In the genomic region with DNA sequence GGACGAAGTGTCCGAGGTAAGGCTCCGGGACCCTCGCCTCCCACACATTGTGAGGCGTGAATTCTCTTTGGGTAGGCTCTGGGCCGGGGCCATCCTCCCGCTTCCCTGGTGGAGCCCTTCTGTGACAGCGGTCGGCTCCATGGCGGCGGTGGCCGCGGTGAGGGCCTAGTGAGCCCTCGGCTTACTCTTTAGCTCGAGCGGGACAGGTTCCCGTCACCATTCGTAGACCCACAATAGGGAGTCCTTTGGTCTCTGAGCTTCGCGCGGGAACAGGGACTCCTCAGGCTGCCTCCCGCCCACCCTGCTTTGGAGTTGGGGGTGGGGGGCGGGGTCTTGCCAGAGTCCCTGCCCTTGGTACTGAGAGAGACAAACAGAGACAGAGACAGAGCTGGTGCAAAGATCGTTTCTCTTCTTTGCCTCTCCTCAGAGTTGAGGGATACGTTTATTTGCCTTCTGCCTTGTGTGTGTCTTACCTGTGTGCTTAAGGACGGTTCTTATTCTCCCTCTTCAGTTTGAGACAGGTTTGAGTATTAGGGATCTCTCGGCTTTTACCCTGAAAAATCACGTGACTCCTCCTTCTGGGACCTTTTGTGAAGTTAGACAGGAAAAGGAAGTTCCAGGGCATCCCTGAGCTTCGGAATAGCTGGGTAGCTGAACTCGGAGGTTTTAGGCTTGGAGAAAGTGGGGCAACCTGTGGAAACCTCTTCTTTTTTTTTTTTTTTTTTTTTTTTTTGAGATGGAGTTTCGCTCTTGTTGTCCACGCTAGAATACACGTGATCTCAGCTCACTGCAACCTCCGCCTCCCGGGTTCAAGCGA, we compare ENCODE assay signal across 1 cellular context.
TF ChIP-seq lines count a peak whose summit lies in the region.

No MANE protein-coding gene starts in this region.

TF ChIP-seq in K562, 482 proteins besides CTCF, POLR2A, EP300 and RAD21 (continued from another document and continues in another):
- TF ChIP-seq, protein P1, sequence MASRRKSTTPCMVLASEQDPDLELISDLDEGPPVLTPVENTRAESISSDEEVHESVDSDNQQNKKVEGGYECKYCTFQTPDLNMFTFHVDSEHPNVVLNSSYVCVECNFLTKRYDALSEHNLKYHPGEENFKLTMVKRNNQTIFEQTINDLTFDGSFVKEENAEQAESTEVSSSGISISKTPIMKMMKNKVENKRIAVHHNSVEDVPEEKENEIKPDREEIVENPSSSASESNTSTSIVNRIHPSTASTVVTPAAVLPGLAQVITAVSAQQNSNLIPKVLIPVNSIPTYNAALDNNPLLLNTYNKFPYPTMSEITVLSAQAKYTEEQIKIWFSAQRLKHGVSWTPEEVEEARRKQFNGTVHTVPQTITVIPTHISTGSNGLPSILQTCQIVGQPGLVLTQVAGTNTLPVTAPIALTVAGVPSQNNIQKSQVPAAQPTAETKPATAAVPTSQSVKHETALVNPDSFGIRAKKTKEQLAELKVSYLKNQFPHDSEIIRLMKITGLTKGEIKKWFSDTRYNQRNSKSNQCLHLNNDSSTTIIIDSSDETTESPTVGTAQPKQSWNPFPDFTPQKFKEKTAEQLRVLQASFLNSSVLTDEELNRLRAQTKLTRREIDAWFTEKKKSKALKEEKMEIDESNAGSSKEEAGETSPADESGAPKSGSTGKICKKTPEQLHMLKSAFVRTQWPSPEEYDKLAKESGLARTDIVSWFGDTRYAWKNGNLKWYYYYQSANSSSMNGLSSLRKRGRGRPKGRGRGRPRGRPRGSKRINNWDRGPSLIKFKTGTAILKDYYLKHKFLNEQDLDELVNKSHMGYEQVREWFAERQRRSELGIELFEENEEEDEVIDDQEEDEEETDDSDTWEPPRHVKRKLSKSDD (conservative IDR thresholded peaks at IDR 0.05; ENCODE audit: low read length): no peak
- TF ChIP-seq SREBF1 (IDR thresholded peaks at IDR 0.05; ENCODE audit: borderline replicate concordance, low read depth, low read length): no peak
- no peak for TF ChIP-seq ZFPM2 (CRISPR knock-in tag; IDR thresholded peaks at IDR 0.05)
- TF ChIP-seq, protein P2, sequence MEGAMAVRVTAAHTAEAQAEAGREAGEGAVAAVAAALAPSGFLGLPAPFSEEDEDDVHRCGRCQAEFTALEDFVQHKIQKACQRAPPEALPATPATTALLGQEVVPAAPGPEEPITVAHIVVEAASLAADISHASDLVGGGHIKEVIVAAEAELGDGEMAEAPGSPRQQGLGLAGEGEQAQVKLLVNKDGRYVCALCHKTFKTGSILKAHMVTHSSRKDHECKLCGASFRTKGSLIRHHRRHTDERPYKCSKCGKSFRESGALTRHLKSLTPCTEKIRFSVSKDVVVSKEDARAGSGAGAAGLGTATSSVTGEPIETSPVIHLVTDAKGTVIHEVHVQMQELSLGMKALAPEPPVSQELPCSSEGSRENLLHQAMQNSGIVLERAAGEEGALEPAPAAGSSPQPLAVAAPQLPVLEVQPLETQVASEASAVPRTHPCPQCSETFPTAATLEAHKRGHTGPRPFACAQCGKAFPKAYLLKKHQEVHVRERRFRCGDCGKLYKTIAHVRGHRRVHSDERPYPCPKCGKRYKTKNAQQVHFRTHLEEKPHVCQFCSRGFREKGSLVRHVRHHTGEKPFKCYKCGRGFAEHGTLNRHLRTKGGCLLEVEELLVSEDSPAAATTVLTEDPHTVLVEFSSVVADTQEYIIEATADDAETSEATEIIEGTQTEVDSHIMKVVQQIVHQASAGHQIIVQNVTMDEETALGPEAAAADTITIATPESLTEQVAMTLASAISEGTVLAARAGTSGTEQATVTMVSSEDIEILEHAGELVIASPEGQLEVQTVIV (CRISPR knock-in tag; IDR thresholded peaks at IDR 0.05; ENCODE audit: borderline replicate concordance): no peak
- TF ChIP-seq, protein P3, sequence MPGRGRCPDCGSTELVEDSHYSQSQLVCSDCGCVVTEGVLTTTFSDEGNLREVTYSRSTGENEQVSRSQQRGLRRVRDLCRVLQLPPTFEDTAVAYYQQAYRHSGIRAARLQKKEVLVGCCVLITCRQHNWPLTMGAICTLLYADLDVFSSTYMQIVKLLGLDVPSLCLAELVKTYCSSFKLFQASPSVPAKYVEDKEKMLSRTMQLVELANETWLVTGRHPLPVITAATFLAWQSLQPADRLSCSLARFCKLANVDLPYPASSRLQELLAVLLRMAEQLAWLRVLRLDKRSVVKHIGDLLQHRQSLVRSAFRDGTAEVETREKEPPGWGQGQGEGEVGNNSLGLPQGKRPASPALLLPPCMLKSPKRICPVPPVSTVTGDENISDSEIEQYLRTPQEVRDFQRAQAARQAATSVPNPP (IDR thresholded peaks at IDR 0.05; ENCODE audit: borderline replicate concordance, insufficient read depth, insufficient read length): no peak
- TF ChIP-seq SAFB2 (IDR thresholded peaks at IDR 0.05; ENCODE audit: borderline replicate concordance, low read depth, low read length, severe bottlenecking): no peak
- 0 out of 2 replicates have a peak, but pooled peaks have one; percentile 53 for TF ChIP-seq ZNF263 (CRISPR knock-in tag; IDR thresholded peaks at IDR 0.05; ENCODE audit: borderline replicate concordance)
- no peak for TF ChIP-seq PHF8 (IDR thresholded peaks at IDR 0.05; ENCODE audit: borderline replicate concordance, low read length)
- TF ChIP-seq, protein P4, sequence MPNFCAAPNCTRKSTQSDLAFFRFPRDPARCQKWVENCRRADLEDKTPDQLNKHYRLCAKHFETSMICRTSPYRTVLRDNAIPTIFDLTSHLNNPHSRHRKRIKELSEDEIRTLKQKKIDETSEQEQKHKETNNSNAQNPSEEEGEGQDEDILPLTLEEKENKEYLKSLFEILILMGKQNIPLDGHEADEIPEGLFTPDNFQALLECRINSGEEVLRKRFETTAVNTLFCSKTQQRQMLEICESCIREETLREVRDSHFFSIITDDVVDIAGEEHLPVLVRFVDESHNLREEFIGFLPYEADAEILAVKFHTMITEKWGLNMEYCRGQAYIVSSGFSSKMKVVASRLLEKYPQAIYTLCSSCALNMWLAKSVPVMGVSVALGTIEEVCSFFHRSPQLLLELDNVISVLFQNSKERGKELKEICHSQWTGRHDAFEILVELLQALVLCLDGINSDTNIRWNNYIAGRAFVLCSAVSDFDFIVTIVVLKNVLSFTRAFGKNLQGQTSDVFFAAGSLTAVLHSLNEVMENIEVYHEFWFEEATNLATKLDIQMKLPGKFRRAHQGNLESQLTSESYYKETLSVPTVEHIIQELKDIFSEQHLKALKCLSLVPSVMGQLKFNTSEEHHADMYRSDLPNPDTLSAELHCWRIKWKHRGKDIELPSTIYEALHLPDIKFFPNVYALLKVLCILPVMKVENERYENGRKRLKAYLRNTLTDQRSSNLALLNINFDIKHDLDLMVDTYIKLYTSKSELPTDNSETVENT (CRISPR knock-in tag; IDR thresholded peaks at IDR 0.05): no peak
- TF ChIP-seq, protein P5, sequence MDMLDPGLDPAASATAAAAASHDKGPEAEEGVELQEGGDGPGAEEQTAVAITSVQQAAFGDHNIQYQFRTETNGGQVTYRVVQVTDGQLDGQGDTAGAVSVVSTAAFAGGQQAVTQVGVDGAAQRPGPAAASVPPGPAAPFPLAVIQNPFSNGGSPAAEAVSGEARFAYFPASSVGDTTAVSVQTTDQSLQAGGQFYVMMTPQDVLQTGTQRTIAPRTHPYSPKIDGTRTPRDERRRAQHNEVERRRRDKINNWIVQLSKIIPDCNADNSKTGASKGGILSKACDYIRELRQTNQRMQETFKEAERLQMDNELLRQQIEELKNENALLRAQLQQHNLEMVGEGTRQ (CRISPR knock-in tag; IDR thresholded peaks at IDR 0.05): peak; percentile 83
- TF ChIP-seq COPS2 (conservative IDR thresholded peaks at IDR 0.05): no peak
- 0 out of 2 replicates have a peak, but pooled peaks have one; percentile 45 for TF ChIP-seq FOXP1 (CRISPR knock-in tag; IDR thresholded peaks at IDR 0.05)
- TF ChIP-seq PHTF2 (CRISPR knock-in tag; IDR thresholded peaks at IDR 0.05): no peak
- no peak for TF ChIP-seq ZNF436 (CRISPR knock-in tag; IDR thresholded peaks at IDR 0.05)
- TF ChIP-seq, protein P6, sequence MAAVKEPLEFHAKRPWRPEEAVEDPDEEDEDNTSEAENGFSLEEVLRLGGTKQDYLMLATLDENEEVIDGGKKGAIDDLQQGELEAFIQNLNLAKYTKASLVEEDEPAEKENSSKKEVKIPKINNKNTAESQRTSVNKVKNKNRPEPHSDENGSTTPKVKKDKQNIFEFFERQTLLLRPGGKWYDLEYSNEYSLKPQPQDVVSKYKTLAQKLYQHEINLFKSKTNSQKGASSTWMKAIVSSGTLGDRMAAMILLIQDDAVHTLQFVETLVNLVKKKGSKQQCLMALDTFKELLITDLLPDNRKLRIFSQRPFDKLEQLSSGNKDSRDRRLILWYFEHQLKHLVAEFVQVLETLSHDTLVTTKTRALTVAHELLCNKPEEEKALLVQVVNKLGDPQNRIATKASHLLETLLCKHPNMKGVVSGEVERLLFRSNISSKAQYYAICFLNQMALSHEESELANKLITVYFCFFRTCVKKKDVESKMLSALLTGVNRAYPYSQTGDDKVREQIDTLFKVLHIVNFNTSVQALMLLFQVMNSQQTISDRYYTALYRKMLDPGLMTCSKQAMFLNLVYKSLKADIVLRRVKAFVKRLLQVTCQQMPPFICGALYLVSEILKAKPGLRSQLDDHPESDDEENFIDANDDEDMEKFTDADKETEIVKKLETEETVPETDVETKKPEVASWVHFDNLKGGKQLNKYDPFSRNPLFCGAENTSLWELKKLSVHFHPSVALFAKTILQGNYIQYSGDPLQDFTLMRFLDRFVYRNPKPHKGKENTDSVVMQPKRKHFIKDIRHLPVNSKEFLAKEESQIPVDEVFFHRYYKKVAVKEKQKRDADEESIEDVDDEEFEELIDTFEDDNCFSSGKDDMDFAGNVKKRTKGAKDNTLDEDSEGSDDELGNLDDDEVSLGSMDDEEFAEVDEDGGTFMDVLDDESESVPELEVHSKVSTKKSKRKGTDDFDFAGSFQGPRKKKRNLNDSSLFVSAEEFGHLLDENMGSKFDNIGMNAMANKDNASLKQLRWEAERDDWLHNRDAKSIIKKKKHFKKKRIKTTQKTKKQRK (IDR thresholded peaks at IDR 0.05; ENCODE audit: borderline replicate concordance, low read depth, low read length): no peak
- no peak for TF ChIP-seq FOSL1 (tag; conservative IDR thresholded peaks at IDR 0.05)
- TF ChIP-seq ZNF232 (CRISPR knock-in tag; IDR thresholded peaks at IDR 0.05): no peak
- no peak for TF ChIP-seq ZNF780A (CRISPR knock-in tag; IDR thresholded peaks at IDR 0.05)
- TF ChIP-seq SMC3 (conservative IDR thresholded peaks at IDR 0.05; ENCODE audit: insufficient read depth, low read depth, low read length): 0 out of 2 replicates have a peak, but pooled peaks have one; percentile 4
- TF ChIP-seq, protein P7, sequence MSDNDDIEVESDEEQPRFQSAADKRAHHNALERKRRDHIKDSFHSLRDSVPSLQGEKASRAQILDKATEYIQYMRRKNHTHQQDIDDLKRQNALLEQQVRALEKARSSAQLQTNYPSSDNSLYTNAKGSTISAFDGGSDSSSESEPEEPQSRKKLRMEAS (CRISPR knock-in tag; IDR thresholded peaks at IDR 0.05): 0 out of 2 replicates have a peak, but pooled peaks have one; percentile 15
- TF ChIP-seq CHCHD3 (CRISPR knock-in tag; IDR thresholded peaks at IDR 0.05): no peak
- TF ChIP-seq, protein P8, sequence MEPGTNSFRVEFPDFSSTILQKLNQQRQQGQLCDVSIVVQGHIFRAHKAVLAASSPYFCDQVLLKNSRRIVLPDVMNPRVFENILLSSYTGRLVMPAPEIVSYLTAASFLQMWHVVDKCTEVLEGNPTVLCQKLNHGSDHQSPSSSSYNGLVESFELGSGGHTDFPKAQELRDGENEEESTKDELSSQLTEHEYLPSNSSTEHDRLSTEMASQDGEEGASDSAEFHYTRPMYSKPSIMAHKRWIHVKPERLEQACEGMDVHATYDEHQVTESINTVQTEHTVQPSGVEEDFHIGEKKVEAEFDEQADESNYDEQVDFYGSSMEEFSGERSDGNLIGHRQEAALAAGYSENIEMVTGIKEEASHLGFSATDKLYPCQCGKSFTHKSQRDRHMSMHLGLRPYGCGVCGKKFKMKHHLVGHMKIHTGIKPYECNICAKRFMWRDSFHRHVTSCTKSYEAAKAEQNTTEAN (CRISPR knock-in tag; IDR thresholded peaks at IDR 0.05): 0 out of 2 replicates have a peak, but pooled peaks have one; percentile 43
- TF ChIP-seq CC2D1A (IDR thresholded peaks at IDR 0.05): no peak
- TF ChIP-seq CHD4 (IDR thresholded peaks at IDR 0.05; ENCODE audit: insufficient read depth, insufficient replicate concordance, low read depth, low read length, poor library complexity, severe bottlenecking): no peak
- TF ChIP-seq, protein P9, sequence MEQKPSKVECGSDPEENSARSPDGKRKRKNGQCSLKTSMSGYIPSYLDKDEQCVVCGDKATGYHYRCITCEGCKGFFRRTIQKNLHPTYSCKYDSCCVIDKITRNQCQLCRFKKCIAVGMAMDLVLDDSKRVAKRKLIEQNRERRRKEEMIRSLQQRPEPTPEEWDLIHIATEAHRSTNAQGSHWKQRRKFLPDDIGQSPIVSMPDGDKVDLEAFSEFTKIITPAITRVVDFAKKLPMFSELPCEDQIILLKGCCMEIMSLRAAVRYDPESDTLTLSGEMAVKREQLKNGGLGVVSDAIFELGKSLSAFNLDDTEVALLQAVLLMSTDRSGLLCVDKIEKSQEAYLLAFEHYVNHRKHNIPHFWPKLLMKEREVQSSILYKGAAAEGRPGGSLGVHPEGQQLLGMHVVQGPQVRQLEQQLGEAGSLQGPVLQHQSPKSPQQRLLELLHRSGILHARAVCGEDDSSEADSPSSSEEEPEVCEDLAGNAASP (IDR thresholded peaks at IDR 0.05): no peak
- TF ChIP-seq TGIF2 (CRISPR knock-in tag; IDR thresholded peaks at IDR 0.05): no peak
- TF ChIP-seq, protein P10, sequence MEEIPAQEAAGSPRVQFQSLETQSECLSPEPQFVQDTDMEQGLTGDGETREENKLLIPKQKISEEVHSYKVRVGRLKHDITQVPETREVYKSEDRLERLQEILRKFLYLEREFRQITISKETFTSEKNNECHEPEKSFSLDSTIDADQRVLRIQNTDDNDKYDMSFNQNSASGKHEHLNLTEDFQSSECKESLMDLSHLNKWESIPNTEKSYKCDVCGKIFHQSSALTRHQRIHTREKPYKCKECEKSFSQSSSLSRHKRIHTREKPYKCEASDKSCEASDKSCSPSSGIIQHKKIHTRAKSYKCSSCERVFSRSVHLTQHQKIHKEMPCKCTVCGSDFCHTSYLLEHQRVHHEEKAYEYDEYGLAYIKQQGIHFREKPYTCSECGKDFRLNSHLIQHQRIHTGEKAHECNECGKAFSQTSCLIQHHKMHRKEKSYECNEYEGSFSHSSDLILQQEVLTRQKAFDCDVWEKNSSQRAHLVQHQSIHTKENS (CRISPR knock-in tag; IDR thresholded peaks at IDR 0.05): no peak
- peak; percentile 70; the same call in 1 of the 2 replicates for TF ChIP-seq EHMT2 (IDR thresholded peaks at IDR 0.05)
- TF ChIP-seq, protein P11, sequence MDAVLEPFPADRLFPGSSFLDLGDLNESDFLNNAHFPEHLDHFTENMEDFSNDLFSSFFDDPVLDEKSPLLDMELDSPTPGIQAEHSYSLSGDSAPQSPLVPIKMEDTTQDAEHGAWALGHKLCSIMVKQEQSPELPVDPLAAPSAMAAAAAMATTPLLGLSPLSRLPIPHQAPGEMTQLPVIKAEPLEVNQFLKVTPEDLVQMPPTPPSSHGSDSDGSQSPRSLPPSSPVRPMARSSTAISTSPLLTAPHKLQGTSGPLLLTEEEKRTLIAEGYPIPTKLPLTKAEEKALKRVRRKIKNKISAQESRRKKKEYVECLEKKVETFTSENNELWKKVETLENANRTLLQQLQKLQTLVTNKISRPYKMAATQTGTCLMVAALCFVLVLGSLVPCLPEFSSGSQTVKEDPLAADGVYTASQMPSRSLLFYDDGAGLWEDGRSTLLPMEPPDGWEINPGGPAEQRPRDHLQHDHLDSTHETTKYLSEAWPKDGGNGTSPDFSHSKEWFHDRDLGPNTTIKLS (IDR thresholded peaks at IDR 0.05; ENCODE audit: borderline replicate concordance, low read depth): no peak
- TF ChIP-seq GATAD2A (IDR thresholded peaks at IDR 0.05): no peak
- no peak for TF ChIP-seq GTF2A2 (tag; IDR thresholded peaks at IDR 0.05)
- TF ChIP-seq GABPA (tag; conservative IDR thresholded peaks at IDR 0.05; ENCODE audit: low read depth): no peak
- no peak for TF ChIP-seq TAF9B (IDR thresholded peaks at IDR 0.05; ENCODE audit: partially characterized antibody)
